In the genomic region with DNA sequence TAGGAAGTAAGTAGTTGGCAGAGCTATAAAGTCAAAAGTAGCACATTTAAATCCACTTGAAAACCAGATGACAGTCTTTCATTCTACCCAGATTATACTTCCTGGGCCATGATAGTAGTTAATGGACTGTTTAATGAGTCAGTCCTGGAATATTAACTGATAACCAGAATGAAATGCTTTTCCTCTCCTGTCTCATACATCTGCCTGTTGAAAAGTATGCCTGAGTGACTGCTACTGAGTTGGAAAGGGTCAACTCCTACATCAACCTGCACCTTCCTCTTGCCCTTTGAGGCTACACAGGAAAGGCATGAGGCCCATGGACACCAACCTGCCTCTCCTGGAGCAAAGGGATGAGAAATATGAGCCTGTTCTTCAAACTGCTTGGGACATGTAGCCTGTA, we compare ENCODE assay signal across 17 cellular contexts. TPM values are rescaled to one million over a fixed set of nuclear protein-coding genes. Genes with fewer than 3 reads are reported as not detected.
DNase-seq lines count a peak whose midpoint lies in the region; ATAC-seq and TF ChIP-seq lines count a peak whose summit lies in the region.
"Had no signal": no experiment of that assay in that cellular context is flagged by ENCODE, and none has a peak within 500 bp of the region (broad histone marks: within the 10 kb centered on the region; RNA-seq: fewer than 3 reads in every experiment).

No MANE protein-coding gene starts in this region.

- no peak overlapping the region for H2BK120ac ChIP-seq in mesenchymal stem cell (ENCODE audit: low read depth, low read length)

- no peak overlapping the region for H2BK15ac ChIP-seq in mesenchymal stem cell (ENCODE audit: low read depth, poor library complexity, severe bottlenecking)

- no peak overlapping the region for H3K9ac ChIP-seq in mesenchymal stem cell (ENCODE audit: low read length)

- no peaks in the 10 kb centered on the region for H3K79me1 ChIP-seq in mesenchymal stem cell (replicated peaks; ENCODE audit: low read length, poor library complexity, severe bottlenecking)

- H2BK12ac ChIP-seq in mesenchymal stem cell (ENCODE audit: low read length in 2 of 2), result peak overlapping the region in 1 of 2 experiments; percentile 78

- no peak overlapping the region for H4K8ac ChIP-seq in mesenchymal stem cell (ENCODE audit: low read length)

- H2AK5ac ChIP-seq in mesenchymal stem cell (ENCODE audit: low read length, severe bottlenecking), result no peak overlapping the region

- peak in 7 of 8 donors; percentile 43 to 91 (median 71) for ATAC-seq in heart right ventricle
- no peak for ATAC-seq in right cardiac atrium
- ATAC-seq in HG03045 (IDR thresholded peaks at IDR 0.05; ENCODE audit: unreplicated experiment), result no peak
- no peak for ATAC-seq in GM21529 (IDR thresholded peaks at IDR 0.05; ENCODE audit: unreplicated experiment)
- ATAC-seq: CD8-positive, alpha-beta T cell; HepG2 had no signal

- H2BK5ac ChIP-seq in mesenchymal stem cell (ENCODE audit: low read depth, low read length, poor library complexity, severe bottlenecking), result no peak overlapping the region

- intact Hi-C loops in heart right ventricle (cut with DNase I) (loop anchor here in 2 of 10 donors (5.0 to 10.0 kb wide), 2 partner anchors 47 to 180 kb away; partner anchors contain the start of gene GABRA4 (in 1 of the 2)), right cardiac atrium (cut with DNase I) (no loop called here)

- H3K18ac ChIP-seq in mesenchymal stem cell (ENCODE audit: low read depth in 1 of 2, low read length in 2 of 2), result no peak overlapping the region

- H3K23ac ChIP-seq in mesenchymal stem cell (ENCODE audit: low read length in 2 of 2), result no peak overlapping the region

- no peak overlapping the region for H4K91ac ChIP-seq in mesenchymal stem cell (ENCODE audit: low read length)

- peak overlapping the region in 5 of 10 donors; percentile 40 to 63 (median 61) for H3K27ac ChIP-seq in heart right ventricle
- H3K27ac ChIP-seq in right cardiac atrium (ENCODE audit: low read length), result no peak overlapping the region
- no peak overlapping the region for H3K27ac ChIP-seq in mesenchymal stem cell (ENCODE audit: low read length, poor library complexity, severe bottlenecking)
- no peak overlapping the region for H3K27ac ChIP-seq in WERI-Rb-1

- DNase-seq in heart right ventricle, result no peak
- DNase-seq in right cardiac atrium, result no peak
- peak; percentile 55 for DNase-seq in NCI-H226
- DNase-seq in mesenchymal stem cell, result peak; percentile 12
- no peak for DNase-seq in WERI-Rb-1
- DNase-seq: Caco-2; CD8-positive, alpha-beta T cell; DND-41; GDM1; GOT3; H9 had no signal

- H3K4ac ChIP-seq in mesenchymal stem cell (ENCODE audit: low read depth in 1 of 2, low read length in 2 of 2), result no peak overlapping the region

- peak overlapping the region; percentile 86 for H2AFZ ChIP-seq in mesenchymal stem cell (ENCODE audit: low read depth, low read length)

- H3K36me3 ChIP-seq in heart right ventricle (no peaks in the 10 kb centered on the region), mesenchymal stem cell (ENCODE audit: control insufficient read depth in 1 of 2, insufficient read depth in 2 of 2, low read depth in 1 of 2, low read length in 2 of 2) (no peaks in the 10 kb centered on the region), WERI-Rb-1 (no peaks in the 10 kb centered on the region)

- peak overlapping the region in 1 of 2 experiments; percentile 75 for H3K14ac ChIP-seq in mesenchymal stem cell (ENCODE audit: low read length in 2 of 2)

- H3K4me1 ChIP-seq in heart right ventricle, result peaks cover 0 to 48% (median 0%) of the 10 kb centered on the region in 9 donors
- H3K4me1 ChIP-seq in right cardiac atrium (ENCODE audit: control insufficient read depth, insufficient read depth, low read length), result no peaks in the 10 kb centered on the region
- H3K4me1 ChIP-seq in mesenchymal stem cell (ENCODE audit: control insufficient read depth, insufficient read depth, low read depth, low read length), result peaks cover 1% of the 10 kb centered on the region
- H3K4me1 ChIP-seq: Caco-2 had no signal

- no peaks in the 10 kb centered on the region for H3K9me3 ChIP-seq in heart right ventricle
- H3K9me3 ChIP-seq in right cardiac atrium (ENCODE audit: control insufficient read depth, low read length), result no peaks in the 10 kb centered on the region
- H3K9me3 ChIP-seq in mesenchymal stem cell (ENCODE audit: control insufficient read depth, low read length), result no peaks in the 10 kb centered on the region
- H3K9me3 ChIP-seq in WERI-Rb-1 (ENCODE audit: severe bottlenecking), result no peaks in the 10 kb centered on the region
- H3K9me3 ChIP-seq: Caco-2 had no signal

- H3K4me3 ChIP-seq in heart right ventricle, result no peak overlapping the region
- no peak overlapping the region for H3K4me3 ChIP-seq in right cardiac atrium (ENCODE audit: low read length)
- H3K4me3 ChIP-seq in mesenchymal stem cell (ENCODE audit: insufficient read depth in 1 of 2, low read depth in 1 of 2, low read length in 2 of 2), result no peak overlapping the region
- no peak overlapping the region for H3K4me3 ChIP-seq in WERI-Rb-1 (ENCODE audit: low read depth, low read length)

- no peak overlapping the region for H3K4me2 ChIP-seq in mesenchymal stem cell (ENCODE audit: low read length, poor library complexity, severe bottlenecking)

- TF ChIP-seq CTCF in heart right ventricle (IDR thresholded peaks at IDR 0.05), result no peak
- no peak for TF ChIP-seq CTCF in WERI-Rb-1 (IDR thresholded peaks at IDR 0.05; ENCODE audit: low read depth, low read length)

- H3K27me3 ChIP-seq in heart right ventricle, result no peaks in the 10 kb centered on the region
- no peaks in the 10 kb centered on the region for H3K27me3 ChIP-seq in right cardiac atrium (ENCODE audit: control insufficient read depth, insufficient read depth)
- no peaks in the 10 kb centered on the region for H3K27me3 ChIP-seq in mesenchymal stem cell (ENCODE audit: control insufficient read depth in 1 of 2, insufficient read depth in 1 of 2, low read length in 2 of 2)
- H3K27me3 ChIP-seq in WERI-Rb-1 (ENCODE audit: insufficient read depth, low read depth, severe bottlenecking), result no peaks in the 10 kb centered on the region

RNA-seq across cellular contexts. Expression of gene COX7B2, which starts 36.0 kb away (rescaled TPM):
- total RNA-seq in heart right ventricle (not detected), right cardiac atrium (not detected)
- polyA plus RNA-seq in heart right ventricle (not detected), right cardiac atrium (not detected)
- polyA plus RNA-seq in mesenchymal stem cell (2013, experiment 1 of 2), result not detected
- polyA plus RNA-seq in mesenchymal stem cell (2013, experiment 2 of 2), result not detected
- total RNA-seq: Caco-2; CD8-positive, alpha-beta T cell; H9; HepG2 had no signal
- polyA plus RNA-seq: AG04450, BJ, CD14-positive monocyte, HepG2 had no signal

RNA-seq across cellular contexts. Expression of gene GABRA4, which starts 48.3 kb away (rescaled TPM):
- total RNA-seq in heart right ventricle, result 10 to 100 TPM in 9 of 10 donors, 1 to 10 TPM in 1; 3.3 to 57.1 (median 28.1) TPM
- polyA plus RNA-seq in heart right ventricle, result 1 to 10 TPM; 2.4 to 7.0 TPM
- total RNA-seq in right cardiac atrium, result 1 to 10 TPM in 1 of 4 donors, under 1 TPM in 3; 0.03 to 1.9 (median 0.26) TPM
- polyA plus RNA-seq in right cardiac atrium, result 0.18 TPM
- polyA plus RNA-seq in mesenchymal stem cell (2013, experiment 1 of 2), result 0.06 TPM
- 0.11 TPM for polyA plus RNA-seq in mesenchymal stem cell (2013, experiment 2 of 2)
- total RNA-seq: CD8-positive, alpha-beta T cell; H9; HepG2 had no signal
- polyA plus RNA-seq: BJ, CD14-positive monocyte, HepG2 had no signal

Comparison
In these comparisons a context has a peak if more than half of its experiments do, and no peak if none do; other contexts are left out.
1. ATAC-seq: peak in heart right ventricle (7 of 8); none in right cardiac atrium (0 of 2), HG03045 (single experiment) and GM21529 (single experiment).
2. DNase-seq: peak in NCI-H226 (single experiment) and mesenchymal stem cell (single experiment); none in heart right ventricle (0 of 2), right cardiac atrium (0 of 3) and WERI-Rb-1 (single experiment).